In genomic region chr4:81472249-81473085, GRCh38 we compare ENCODE assay signal across 8 cellular contexts. TPM values are rescaled to one million over a fixed set of nuclear protein-coding genes. Genes with fewer than 3 reads are reported as not detected.
A peak's percentile ranks its signal among the peaks of the same experiment; 100 is the strongest.
DNase-seq lines count a peak whose midpoint lies in the region; ATAC-seq and TF ChIP-seq lines count a peak whose summit lies in the region.

No MANE protein-coding gene starts in this region.

- peak overlapping the region; percentile 69 for H3K27ac Mint-ChIP-seq in activated CD4-positive, alpha-beta memory T cell treated with anti-CD3 and anti-CD28 coated beads, Interleukin-2, amount 10 ng/mL, durations not matched to agents 7 days and 5 days

- H4K8ac ChIP-seq in neuronal stem cell (ENCODE audit: low read depth, low read length) = no peak overlapping the region

- peak overlapping the region; percentile 93 for H3K18ac ChIP-seq in neuronal stem cell (ENCODE audit: low read length)

- no peaks in the 10 kb centered on the region for H3K9me3 ChIP-seq in neuronal stem cell (replicated peaks in 1 of 2; ENCODE audit: control insufficient read depth in 2 of 2, insufficient read depth in 1 of 2, low read depth in 1 of 2, low read length in 2 of 2)

- H3K36me3 ChIP-seq in neuronal stem cell (replicated peaks in 1 of 2; ENCODE audit: control insufficient read depth in 2 of 2, insufficient read depth in 2 of 2, low read length in 2 of 2) = no peaks in the 10 kb centered on the region

- peak overlapping the region; percentile 75 for H3K9ac ChIP-seq in neuronal stem cell (ENCODE audit: low read depth, low read length, poor library complexity)

- DNase-seq in AG09319 (ENCODE audit: extremely low read depth, low read depth) (no peak), NCI-H2171 treated with DMSO at 0.1 percent for 48 hours (lab: John Stamatoyannopoulos, UW) (peak; percentile 82), fibroblast of villous mesenchyme (ENCODE audit: low read depth) (peak; percentile 27), neuronal stem cell (ENCODE audit: low spot score) (peak; percentile 35), SK-N-DZ (ENCODE audit: low spot score) (no peak)
- DNase-seq in activated CD4-positive, alpha-beta memory T cell treated with anti-CD3 and anti-CD28 coated beads, Interleukin-2, amount 10 ng/mL, durations not matched to agents 7 days and 5 days = peak; percentile 30

- peaks cover 0 to 43% (median 0%) of the 10 kb centered on the region in 3 experiments for H3K27me3 ChIP-seq in neuronal stem cell (ENCODE audit: control insufficient read depth in 3 of 3, insufficient read depth in 3 of 3, low read depth in 1 of 3, low read length in 3 of 3)

- no CpG with 5 or more reads among the region's 12 CpGs for WGBS in neuronal stem cell (ENCODE audit: extremely low coverage in 2 of 2, insufficient read length in 2 of 2, insufficient replicate concordance in 1 of 2), 2 donors

- H3K4me1 ChIP-seq in neuronal stem cell (ENCODE audit: control insufficient read depth in 2 of 2, insufficient read depth in 1 of 2, low read depth in 1 of 2, low read length in 2 of 2) = peaks cover 0 to 8% of the 10 kb centered on the region in 2 donors

- no peak overlapping the region for H3K27ac ChIP-seq in neuronal stem cell (replicated peaks; ENCODE audit: low read length)

- no peak overlapping the region for H2BK5ac ChIP-seq in neuronal stem cell (ENCODE audit: low read length)

- CTCF ChIA-PET in activated CD4-positive, alpha-beta memory T cell treated with anti-CD3 and anti-CD28 coated beads, Interleukin-2, amount 10 ng/mL, durations not matched to agents 7 days and 5 days (lab: Charles Lee) = interaction anchor here (0.8 to 3.5 kb wide), 14 partner anchors 12 to 987 kb away, joined by 3 to 33 read pairs (median 4); no protein-coding TSS in a partner anchor

- POLR2A ChIA-PET in activated CD4-positive, alpha-beta memory T cell treated with anti-CD3 and anti-CD28 coated beads, Interleukin-2, amount 10 ng/mL, durations not matched to agents 7 days and 5 days (lab: Charles Lee) = interaction anchor here (0.5 to 3.1 kb wide), 6 partner anchors 16 to 1565 kb away, joined by 3 to 15 read pairs (median 4); partner anchors contain the start of gene HNRNPD

- H2AK5ac ChIP-seq in neuronal stem cell (ENCODE audit: low read depth, low read length) = no peak overlapping the region

- no peak overlapping the region for H4K91ac ChIP-seq in neuronal stem cell (ENCODE audit: low read depth, low read length, poor library complexity)

- H3K4me3 ChIP-seq in fibroblast of villous mesenchyme (ENCODE audit: low read depth, low read length) (peak overlapping the region; percentile 65), neuronal stem cell (ENCODE audit: low read length in 2 of 2) (peak overlapping the region; percentile 48 to 96)

- peak overlapping the region; percentile 93 for H2AFZ ChIP-seq in neuronal stem cell (ENCODE audit: low read length)

- H3K4me1 Mint-ChIP-seq in activated CD4-positive, alpha-beta memory T cell treated with anti-CD3 and anti-CD28 coated beads, Interleukin-2, amount 10 ng/mL, durations not matched to agents 7 days and 5 days = peaks cover 23% of the 10 kb centered on the region

- peak overlapping the region; percentile 50 for H2BK12ac ChIP-seq in neuronal stem cell (ENCODE audit: low read length)

- peak overlapping the region; percentile 85 for H3K4me3 Mint-ChIP-seq in activated CD4-positive, alpha-beta memory T cell treated with anti-CD3 and anti-CD28 coated beads, Interleukin-2, amount 10 ng/mL, durations not matched to agents 7 days and 5 days

- H3K4me2 ChIP-seq in neuronal stem cell (ENCODE audit: insufficient read depth, low read length, poor library complexity, severe bottlenecking) = peak overlapping the region; percentile 93

- peak overlapping the region; percentile 80 for H3K23ac ChIP-seq in neuronal stem cell (ENCODE audit: low read depth, low read length, poor library complexity)

- peak overlapping the region; percentile 89 for H2BK15ac ChIP-seq in neuronal stem cell (ENCODE audit: low read length)

- TF ChIP-seq CTCF in AG09319 (IDR thresholded peaks at IDR 0.05; ENCODE audit: low read depth, low read length) = peak; percentile 11
- TF ChIP-seq CTCF in fibroblast of villous mesenchyme (IDR thresholded peaks at IDR 0.05; ENCODE audit: insufficient read depth, low read depth, low read length) = peak; percentile 3

- no peaks in the 10 kb centered on the region for H3K9me3 Mint-ChIP-seq in activated CD4-positive, alpha-beta memory T cell treated with anti-CD3 and anti-CD28 coated beads, Interleukin-2, amount 10 ng/mL, durations not matched to agents 7 days and 5 days

- no peak overlapping the region for H3K4ac ChIP-seq in neuronal stem cell (ENCODE audit: low read length)

- peaks cover 19% of the 10 kb centered on the region for H3K27me3 Mint-ChIP-seq in activated CD4-positive, alpha-beta memory T cell treated with anti-CD3 and anti-CD28 coated beads, Interleukin-2, amount 10 ng/mL, durations not matched to agents 7 days and 5 days

- no peaks in the 10 kb centered on the region for H3K36me3 Mint-ChIP-seq in activated CD4-positive, alpha-beta memory T cell treated with anti-CD3 and anti-CD28 coated beads, Interleukin-2, amount 10 ng/mL, durations not matched to agents 7 days and 5 days (ENCODE audit: low read depth)

- no peak overlapping the region for H3K14ac ChIP-seq in neuronal stem cell (ENCODE audit: low read length)

- no peaks in the 10 kb centered on the region for H3K79me1 ChIP-seq in neuronal stem cell (ENCODE audit: low read depth, low read length)

- no peak overlapping the region for H2BK120ac ChIP-seq in neuronal stem cell (ENCODE audit: low read depth, low read length)

- ATAC-seq in GM18511 (IDR thresholded peaks at IDR 0.05; ENCODE audit: unreplicated experiment) (peak; percentile 66), HG03025 (IDR thresholded peaks at IDR 0.05; ENCODE audit: low FRiP score, unreplicated experiment) (peak; percentile 58)

RNA-seq across cellular contexts. Expression of gene RASGEF1B, which starts 0.8 kb away (rescaled TPM):
- total RNA-seq in activated CD4-positive, alpha-beta memory T cell treated with anti-CD3 and anti-CD28 coated beads, Interleukin-2, amount 10 ng/mL, durations not matched to agents 7 days and 5 days = 1 to 10 TPM; 2.4 to 3.4 TPM
- 0.32 TPM in 1 of 2 replicates, not detected in the other for total RNA-seq in fibroblast of villous mesenchyme
- 3.7 TPM for polyA plus RNA-seq in neuronal stem cell (2013, experiment 1 of 2)
- 3.7 TPM for polyA plus RNA-seq in neuronal stem cell (2013, experiment 2 of 2)
- not detected in 2 replicates for polyA plus RNA-seq in SK-N-DZ (2014; cell fraction: cytosol; rRNA removed)
- polyA plus RNA-seq in SK-N-DZ (2014; cell fraction: nucleus; rRNA removed) = not detected in 2 replicates

Comparison
In these comparisons a context has a peak if more than half of its experiments do, and no peak if none do; other contexts are left out.
1. DNase-seq: peak in NCI-H2171 treated with DMSO at 0.1 percent for 48 hours (single experiment), activated CD4-positive, alpha-beta memory T cell treated with anti-CD3 and anti-CD28 coated beads, Interleukin-2, amount 10 ng/mL, durations not matched to agents 7 days and 5 days (single experiment), fibroblast of villous mesenchyme (single experiment) and neuronal stem cell (single experiment); none in AG09319 (single experiment) and SK-N-DZ (single experiment).